Comparison of ENCODE assay signal across 11 cellular contexts in the genomic region with DNA sequence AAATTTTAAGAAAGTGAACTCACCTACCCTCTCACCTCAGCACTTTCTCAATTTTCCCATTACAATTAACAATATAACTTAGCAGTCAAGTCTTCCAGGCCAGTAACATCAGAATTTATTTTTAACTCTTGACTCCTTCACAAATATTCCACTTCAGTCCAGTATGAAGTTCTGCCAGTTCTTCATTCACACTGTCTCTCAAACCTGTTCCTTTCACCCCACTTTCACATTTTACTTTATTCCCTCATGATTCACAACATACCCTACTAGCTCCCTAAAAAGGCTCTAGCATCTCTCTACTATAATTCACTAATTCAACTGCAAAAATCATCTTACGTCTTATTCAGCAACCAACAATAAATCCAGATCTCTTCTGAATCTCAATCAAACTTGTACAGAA. TPM values are rescaled to one million over a fixed set of nuclear protein-coding genes. Genes with fewer than 3 reads are reported as not detected.
DNase-seq lines count a peak whose midpoint lies in the region; ATAC-seq and TF ChIP-seq lines count a peak whose summit lies in the region.
"Had no signal": no experiment of that assay in that cellular context is flagged by ENCODE, and none has a peak within 500 bp of the region (broad histone marks: within the 10 kb centered on the region; RNA-seq: fewer than 3 reads in every experiment).

No MANE protein-coding gene starts in this region.

- intact Hi-C loops in breast epithelium (cut with DNase I; ENCODE audit: low total_unique reads) (no loop called here), MCF 10A (cut with micrococcal nuclease) (loop anchor here (5.0 to 10.0 kb wide), 3 partner anchors 118 to 258 kb away; a partner anchor contains a TSS), transverse colon (cut with DNase I; ENCODE audit: low total_unique reads) (no loop called here)

- POLR2A ChIA-PET in MCF 10A (lab: Yijun Ruan, JAX): interaction anchor here (0.9 to 3.8 kb wide), 9 partner anchors 9 to 190 kb away, joined by 3 to 24 read pairs (median 7); no protein-coding TSS in a partner anchor
- POLR2A ChIA-PET in activated CD8-positive, alpha-beta T cell treated with anti-CD3 and anti-CD28 coated beads, Interleukin-2, amount 10 ng/mL, durations not matched to agents 7 days and 5 days (lab: Charles Lee): no interaction called here

- no peaks in the 10 kb centered on the region for H3K9me3 ChIP-seq in breast epithelium
- H3K9me3 ChIP-seq in liver (ENCODE audit: control insufficient read depth in 4 of 4, low read length in 3 of 4): no peaks in the 10 kb centered on the region
- no peaks in the 10 kb centered on the region for H3K9me3 ChIP-seq in transverse colon
- H3K9me3 ChIP-seq: mucosa of descending colon had no signal

- H3K27ac Mint-ChIP-seq in MCF 10A (ENCODE audit: low read depth, unreplicated experiment) (no peak overlapping the region), type B pancreatic cell (no peak overlapping the region)
- no peak overlapping the region for H3K27ac Mint-ChIP-seq in activated CD8-positive, alpha-beta T cell treated with anti-CD3 and anti-CD28 coated beads, Interleukin-2, amount 10 ng/mL, durations not matched to agents 7 days and 5 days

- CTCF ChIA-PET in MCF 10A (lab: Yijun Ruan, JAX): interaction anchor here (0.6 to 2.1 kb wide), 6 partner anchors 12 to 198 kb away, joined by 3 to 8 read pairs (median 4); no protein-coding TSS in a partner anchor
- CTCF ChIA-PET in activated CD8-positive, alpha-beta T cell treated with anti-CD3 and anti-CD28 coated beads, Interleukin-2, amount 10 ng/mL, durations not matched to agents 7 days and 5 days (lab: Charles Lee): interaction anchor here (1.4 to 2.8 kb wide), 2 partner anchors 199 to 327 kb away, joined by 4 to 15 read pairs; no protein-coding TSS in a partner anchor

- H3K36me3 ChIP-seq in breast epithelium (no peaks in the 10 kb centered on the region), liver (ENCODE audit: control insufficient read depth in 4 of 4, insufficient read depth in 3 of 4, low read depth in 1 of 4, low read length in 3 of 4) (no peaks in the 10 kb centered on the region), transverse colon (no peaks in the 10 kb centered on the region)

- no peaks in the 10 kb centered on the region for H3K27me3 Mint-ChIP-seq in MCF 10A (ENCODE audit: insufficient read depth, unreplicated experiment)
- H3K27me3 Mint-ChIP-seq in type B pancreatic cell: no peaks in the 10 kb centered on the region
- H3K27me3 Mint-ChIP-seq in activated CD8-positive, alpha-beta T cell treated with anti-CD3 and anti-CD28 coated beads, Interleukin-2, amount 10 ng/mL, durations not matched to agents 7 days and 5 days (ENCODE audit: low read depth): no peaks in the 10 kb centered on the region

- BruUV-seq in MCF 10A (replicated peaks; lab: Mats Ljungman, UMichigan): no TSS peak

- 48% methylated on average over 1 of the region's 1 CpG for WGBS in liver
- 0 to 69% methylated on average over 1 of the region's 1 CpG for WGBS in transverse colon (ENCODE audit: low coverage in 1 of 2), 2 donors

- H3K27ac ChIP-seq in breast epithelium (no peak overlapping the region), liver (ENCODE audit: low read depth in 1 of 2, low read length in 2 of 2) (no peak overlapping the region), transverse colon (no peak overlapping the region)

- H3K9me3 Mint-ChIP-seq in MCF 10A (ENCODE audit: unreplicated experiment) (no peaks in the 10 kb centered on the region), type B pancreatic cell (peaks cover 5% of the 10 kb centered on the region)
- no peaks in the 10 kb centered on the region for H3K9me3 Mint-ChIP-seq in activated CD8-positive, alpha-beta T cell treated with anti-CD3 and anti-CD28 coated beads, Interleukin-2, amount 10 ng/mL, durations not matched to agents 7 days and 5 days (ENCODE audit: insufficient read depth)

- H3K4me1 Mint-ChIP-seq in MCF 10A (ENCODE audit: insufficient read depth, unreplicated experiment) (peaks cover 18% of the 10 kb centered on the region), type B pancreatic cell (ENCODE audit: unreplicated experiment) (peaks cover 16% of the 10 kb centered on the region)
- H3K4me1 Mint-ChIP-seq in activated CD8-positive, alpha-beta T cell treated with anti-CD3 and anti-CD28 coated beads, Interleukin-2, amount 10 ng/mL, durations not matched to agents 7 days and 5 days (ENCODE audit: low read depth): peaks cover 19% of the 10 kb centered on the region

- DNase-seq in breast epithelium (ENCODE audit: low spot score in 2 of 2) (no peak), MCF 10A (ENCODE audit: unreplicated experiment) (no peak), astrocyte of the cerebellum (ENCODE audit: low read depth) (no peak), transverse colon (no peak), type B pancreatic cell (ENCODE audit: extremely low spot score, unreplicated experiment) (no peak), cerebellar cortex (ENCODE audit: low spot score) (no peak)
- DNase-seq in activated CD8-positive, alpha-beta T cell treated with anti-CD3 and anti-CD28 coated beads, Interleukin-2, amount 10 ng/mL, durations not matched to agents 7 days and 5 days: no peak
- DNase-seq: activated effector memory CD4-positive, alpha-beta T cell treated with Interleukin-2 at 50 U/mL for 16 hours; mucosa of descending colon; NCI-H2227 treated with DMSO at 0.1 percent for 48 hours had no signal

- H3K36me3 Mint-ChIP-seq in MCF 10A (ENCODE audit: insufficient read depth, unreplicated experiment) (peaks cover 10% of the 10 kb centered on the region), type B pancreatic cell (peaks cover 14% of the 10 kb centered on the region)
- peaks cover 19% of the 10 kb centered on the region for H3K36me3 Mint-ChIP-seq in activated CD8-positive, alpha-beta T cell treated with anti-CD3 and anti-CD28 coated beads, Interleukin-2, amount 10 ng/mL, durations not matched to agents 7 days and 5 days (ENCODE audit: low read depth)

- H3K9ac ChIP-seq in liver (ENCODE audit: low read depth in 1 of 2, low read length in 2 of 2): no peak overlapping the region

- H3K4me1 ChIP-seq in breast epithelium (no peaks in the 10 kb centered on the region), liver (ENCODE audit: control insufficient read depth in 4 of 4, insufficient read depth in 4 of 4, low read length in 3 of 4) (peaks cover 2 to 34% (median 16%) of the 10 kb centered on the region in 4 donors), transverse colon (peaks cover 0 to 48% (median 22%) of the 10 kb centered on the region in 4 donors)

- no peak for TF ChIP-seq POLR2A in breast epithelium (IDR thresholded peaks at IDR 0.05)
- no peak for TF ChIP-seq POLR2A in transverse colon (IDR thresholded peaks at IDR 0.05)

- H3K4me3 ChIP-seq in breast epithelium (peak overlapping the region; percentile 71 to 96 (median 82)), astrocyte of the cerebellum (ENCODE audit: low read depth, low read length) (peak overlapping the region; percentile 57), liver (ENCODE audit: low read depth in 1 of 3, low read length in 3 of 3) (peak overlapping the region in 2 of 3 donors; percentile 1 to 33), transverse colon (peak overlapping the region in 3 of 4 donors; percentile 75 to 84 (median 84))
- H3K4me3 ChIP-seq: mucosa of descending colon had no signal

- in situ Hi-C loops in astrocyte of the cerebellum (cut with HindIII; ENCODE audit: low sequenced_read_pairs) (no loop called here), transverse colon (cut with MboI; ENCODE audit: low pct_ligation_motif_present in 1 of 4, low pct_unique_long_range_greater_than_20kb in 1 of 4, low sequenced_read_pairs in 3 of 4) (no loop called here)

- no peak for TF ChIP-seq EP300 in transverse colon (IDR thresholded peaks at IDR 0.05; ENCODE audit: low read depth)

- no peak overlapping the region for H3K4me3 Mint-ChIP-seq in MCF 10A (ENCODE audit: unreplicated experiment)
- H3K4me3 Mint-ChIP-seq in type B pancreatic cell: no peak overlapping the region
- no peak overlapping the region for H3K4me3 Mint-ChIP-seq in activated CD8-positive, alpha-beta T cell treated with anti-CD3 and anti-CD28 coated beads, Interleukin-2, amount 10 ng/mL, durations not matched to agents 7 days and 5 days

- ATAC-seq in activated CD8-positive, alpha-beta T cell treated with anti-CD3 and anti-CD28 coated beads, Interleukin-2, amount 10 ng/mL, durations not matched to agents 7 days and 5 days: no peak
- ATAC-seq: mucosa of descending colon had no signal

- TF ChIP-seq CTCF in breast epithelium (IDR thresholded peaks at IDR 0.05) (no peak), MCF 10A (IDR thresholded peaks at IDR 0.05; ENCODE audit: unreplicated experiment) (no peak), astrocyte of the cerebellum (IDR thresholded peaks at IDR 0.05; ENCODE audit: low read depth, low read length, missing control alignments) (no peak), liver (IDR thresholded peaks at IDR 0.05; ENCODE audit: low read depth, low read length, missing input control) (no peak), transverse colon (IDR thresholded peaks at IDR 0.05) (no peak), type B pancreatic cell (conservative IDR thresholded peaks at IDR 0.05) (no peak)

- no peak for TF ChIP-seq RAD21 in liver (IDR thresholded peaks at IDR 0.05)

- no peaks in the 10 kb centered on the region for H3K27me3 ChIP-seq in breast epithelium
- no peaks in the 10 kb centered on the region for H3K27me3 ChIP-seq in liver (ENCODE audit: control insufficient read depth in 4 of 4, insufficient read depth in 4 of 4, low read length in 3 of 4)
- no peaks in the 10 kb centered on the region for H3K27me3 ChIP-seq in transverse colon

TF ChIP-seq in liver, 16 proteins besides CTCF, POLR2A, EP300 and RAD21 (continues in another document):
- TF ChIP-seq EGR1 (IDR thresholded peaks at IDR 0.05; ENCODE audit: low read depth in 2 of 2) (no peak), JUND (IDR thresholded peaks at IDR 0.05) (no peak), SP1 (IDR thresholded peaks at IDR 0.05) (no peak), NR2F2 (IDR thresholded peaks at IDR 0.05) (no peak), TAF1 (conservative IDR thresholded peaks at IDR 0.05) (no peak), FOXA1 (IDR thresholded peaks at IDR 0.05) (no peak), HNF4A (conservative IDR thresholded peaks at IDR 0.05) (no peak), HNF4G (IDR thresholded peaks at IDR 0.05) (no peak)
- TF ChIP-seq, protein P1, sequence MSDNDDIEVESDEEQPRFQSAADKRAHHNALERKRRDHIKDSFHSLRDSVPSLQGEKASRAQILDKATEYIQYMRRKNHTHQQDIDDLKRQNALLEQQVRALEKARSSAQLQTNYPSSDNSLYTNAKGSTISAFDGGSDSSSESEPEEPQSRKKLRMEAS (IDR thresholded peaks at IDR 0.05): no peak

RNA-seq across cellular contexts. Expression of a gene that starts 3.8 kb away (rescaled TPM):
- 10 to 100 TPM; 34.6 to 46.1 (median 42.0) TPM for total RNA-seq in breast epithelium
- total RNA-seq in MCF 10A (2022): 71.5 and 73.6 TPM in 2 replicates
- total RNA-seq in liver: 10 to 100 TPM; 20.7 to 20.8 TPM
- polyA plus RNA-seq in liver: 10 to 100 TPM; 10.5 to 16.3 TPM
- total RNA-seq in transverse colon: 10 to 100 TPM; 14.7 to 35.9 (median 24.2) TPM
- 60.5 and 62.9 TPM in 2 replicates for total RNA-seq in type B pancreatic cell (ENCODE audit: low replicate concordance)
- 10 to 100 TPM; 40.0 to 43.0 TPM for total RNA-seq in activated CD8-positive, alpha-beta T cell treated with anti-CD3 and anti-CD28 coated beads, Interleukin-2, amount 10 ng/mL, durations not matched to agents 7 days and 5 days

Comparison
In these comparisons a context has a peak if more than half of its experiments do, and no peak if none do; other contexts are left out.
1. H3K4me3 ChIP-seq: peak in every context shown above with its lines; median percentile 84 in transverse colon; 82 in breast epithelium; 57 in astrocyte of the cerebellum; 17 in liver.